In the genomic region with DNA sequence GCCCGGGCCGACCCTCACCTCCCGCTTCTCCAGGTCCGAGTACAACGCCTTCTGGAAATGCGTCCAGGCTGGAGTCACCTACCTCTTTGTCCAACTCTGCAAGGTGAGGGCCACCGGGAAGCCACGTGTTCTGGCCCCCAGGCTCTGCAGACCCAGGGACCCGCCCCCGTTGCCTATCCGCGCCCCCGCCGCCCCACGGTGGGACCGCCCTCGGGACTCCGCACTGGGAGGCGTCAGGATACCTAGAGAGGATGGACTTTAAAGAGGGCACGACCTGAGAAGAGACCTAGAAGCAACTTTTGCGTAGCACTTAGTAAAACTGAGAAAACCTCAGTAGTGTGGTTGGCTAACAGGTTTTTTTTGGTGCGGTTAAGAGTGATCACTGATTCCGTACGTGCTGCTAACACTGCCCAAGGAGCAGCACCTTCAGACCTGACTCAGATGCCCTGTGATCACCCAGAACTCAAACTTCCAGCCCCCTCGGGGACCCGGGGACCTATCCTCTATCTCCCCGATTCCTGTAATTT, we compare ENCODE assay signal across 8 cellular contexts. TPM values are rescaled to one million over a fixed set of nuclear protein-coding genes. Genes with fewer than 3 reads are reported as not detected.
DNase-seq lines count a peak whose midpoint lies in the region; ATAC-seq and TF ChIP-seq lines count a peak whose summit lies in the region.

No MANE protein-coding gene starts in this region.

- 2% methylated on average over 12 to 27 of the region's 27 CpGs for WGBS in testis, 2 donors

- H3K9me3 Mint-ChIP-seq in activated CD8-positive, alpha-beta memory T cell treated with anti-CD3 and anti-CD28 coated beads, Interleukin-2, amount 10 ng/mL, durations not matched to agents 7 days and 5 days (ENCODE audit: low read depth) = no peaks in the 10 kb centered on the region
- H3K9me3 Mint-ChIP-seq in natural killer cell treated with Interleukin-12 subunit alpha and Interleukin-12 subunit beta and Interleukin-15 and Interleukin-18, amount 100 ng/mL, for 72 hours = no peaks in the 10 kb centered on the region

- peaks cover 56% of the 10 kb centered on the region for H3K79me2 ChIP-seq in HCT116 (ENCODE audit: insufficient read depth, low read length)

- H3K4me3 ChIP-seq in GM06990 (replicated peaks; ENCODE audit: low read depth, low read length) (peak overlapping the region; percentile 78), HCT116 (replicated peaks in 1 of 2; ENCODE audit: low read depth in 1 of 2, low read length in 2 of 2) (peak overlapping the region; percentile 69 to 100), testis (peak overlapping the region; percentile 93)

- peak overlapping the region; percentile 98 for H3K4me2 ChIP-seq in HCT116 (ENCODE audit: low read length)

- H3K9me2 ChIP-seq in HCT116 (ENCODE audit: insufficient read depth) = no peaks in the 10 kb centered on the region

- no peaks in the 10 kb centered on the region for H4K20me1 ChIP-seq in HCT116 (ENCODE audit: insufficient read depth)

- DNase-seq in GM06990 (ENCODE audit: extremely low read depth, insufficient read length) = peak; percentile 77
- no peak for DNase-seq in HCT116 (ENCODE audit: low read depth, low spot score)
- DNase-seq in NCI-H1105 treated with DMSO at 0.1 percent for 48 hours (lab: John Stamatoyannopoulos, UW) = peak; percentile 25
- DNase-seq in activated CD8-positive, alpha-beta memory T cell treated with anti-CD3 and anti-CD28 coated beads, Interleukin-2, amount 10 ng/mL, durations not matched to agents 7 days and 5 days = peak; percentile 79
- DNase-seq in epithelial cell of prostate (ENCODE audit: low read depth, low spot score) = no peak
- DNase-seq in natural killer cell treated with Interleukin-12 subunit alpha and Interleukin-12 subunit beta and Interleukin-15 and Interleukin-18, amount 100 ng/mL, for 72 hours (ENCODE audit: low spot score) = peak; percentile 75
- peak; percentile 33 for DNase-seq in testis
- DNase-seq in OCI-M2 (lab: John Stamatoyannopoulos, UW; ENCODE audit: unreplicated experiment) = no peak

- no peaks in the 10 kb centered on the region for H3K27me3 Mint-ChIP-seq in activated CD8-positive, alpha-beta memory T cell treated with anti-CD3 and anti-CD28 coated beads, Interleukin-2, amount 10 ng/mL, durations not matched to agents 7 days and 5 days
- no peaks in the 10 kb centered on the region for H3K27me3 Mint-ChIP-seq in natural killer cell treated with Interleukin-12 subunit alpha and Interleukin-12 subunit beta and Interleukin-15 and Interleukin-18, amount 100 ng/mL, for 72 hours

- TF ChIP-seq CTCF in GM06990 (IDR thresholded peaks at IDR 0.05; ENCODE audit: insufficient read depth, low read length, poor library complexity, severe bottlenecking) = no peak
- TF ChIP-seq CTCF in HCT116 (IDR thresholded peaks at IDR 0.05 in 2 of 3, conservative IDR thresholded peaks at IDR 0.05 in 1 of 3; ENCODE audit: borderline replicate concordance in 1 of 3, insufficient read depth in 1 of 3, low read depth in 2 of 3, low read length in 2 of 3) = no peak
- no peak for TF ChIP-seq CTCF in testis (IDR thresholded peaks at IDR 0.05)

- H3K4me1 ChIP-seq in HCT116 (ENCODE audit: control insufficient read depth in 1 of 2, insufficient read depth in 2 of 2, low read length in 2 of 2) (peaks cover 9 to 22% of the 10 kb centered on the region in 2 experiments), testis (peaks cover 13% of the 10 kb centered on the region)

- H3K36me3 ChIP-seq in GM06990 (ENCODE audit: control insufficient read depth, insufficient read depth, low read length) = peaks cover 9% of the 10 kb centered on the region
- peaks cover 8 to 36% of the 10 kb centered on the region in 2 experiments; a peak in 3 of 4 replicates for H3K36me3 ChIP-seq in HCT116 (ENCODE audit: control insufficient read depth in 1 of 2, insufficient read depth in 2 of 2, low read length in 2 of 2)
- no peaks in the 10 kb centered on the region for H3K36me3 ChIP-seq in testis (ENCODE audit: low read depth, missing control alignments)

- H3K27ac Mint-ChIP-seq in activated CD8-positive, alpha-beta memory T cell treated with anti-CD3 and anti-CD28 coated beads, Interleukin-2, amount 10 ng/mL, durations not matched to agents 7 days and 5 days = peak overlapping the region; percentile 84
- peak overlapping the region; percentile 85 to 88 for H3K27ac Mint-ChIP-seq in natural killer cell treated with Interleukin-12 subunit alpha and Interleukin-12 subunit beta and Interleukin-15 and Interleukin-18, amount 100 ng/mL, for 72 hours

- CTCF ChIA-PET in HCT116 (lab: Charles Lee) = no interaction called here
- CTCF ChIA-PET in activated CD8-positive, alpha-beta memory T cell treated with anti-CD3 and anti-CD28 coated beads, Interleukin-2, amount 10 ng/mL, durations not matched to agents 7 days and 5 days (lab: Charles Lee) = interaction anchor here (1.1 kb wide), 1 partner anchor 47 kb away, joined by 3 read pairs; no protein-coding TSS in a partner anchor

- peak overlapping the region; percentile 84 for H3K4me3 Mint-ChIP-seq in activated CD8-positive, alpha-beta memory T cell treated with anti-CD3 and anti-CD28 coated beads, Interleukin-2, amount 10 ng/mL, durations not matched to agents 7 days and 5 days
- peak overlapping the region; percentile 94 for H3K4me3 Mint-ChIP-seq in natural killer cell treated with Interleukin-12 subunit alpha and Interleukin-12 subunit beta and Interleukin-15 and Interleukin-18, amount 100 ng/mL, for 72 hours

- TF ChIP-seq POLR2A in HCT116 (IDR thresholded peaks at IDR 0.05; ENCODE audit: borderline replicate concordance, extremely low read depth, insufficient read depth, insufficient read length) (no peak), testis (IDR thresholded peaks at IDR 0.05) (no peak)

- no peaks in the 10 kb centered on the region for H3K9me3 ChIP-seq in HCT116 (ENCODE audit: control insufficient read depth in 1 of 2, insufficient read depth in 1 of 2, low read depth in 1 of 2, low read length in 2 of 2)
- H3K9me3 ChIP-seq in testis = no peaks in the 10 kb centered on the region

- intact Hi-C loops in HCT116 (cut with micrococcal nuclease) = loop anchor here (1.0 to 10.0 kb wide), 2 partner anchors 36 to 389 kb away; partner anchors contain the start of gene LRFN3
- intact Hi-C loops in testis (cut with DNase I; ENCODE audit: low total_unique reads) = loop anchor here (10.0 kb wide), 2 partner anchors 99 to 169 kb away; partner anchors contain the start of genes COX6B1, ETV2 and KMT2B

- H3K4me1 Mint-ChIP-seq in activated CD8-positive, alpha-beta memory T cell treated with anti-CD3 and anti-CD28 coated beads, Interleukin-2, amount 10 ng/mL, durations not matched to agents 7 days and 5 days = peaks cover 30% of the 10 kb centered on the region
- peaks cover 27 to 28% of the 10 kb centered on the region in 2 donors for H3K4me1 Mint-ChIP-seq in natural killer cell treated with Interleukin-12 subunit alpha and Interleukin-12 subunit beta and Interleukin-15 and Interleukin-18, amount 100 ng/mL, for 72 hours (ENCODE audit: low read depth in 2 of 2)

- no TSS peak for BruUV-seq in HCT116 (replicated peaks; lab: Mats Ljungman, UMichigan)

- TF ChIP-seq RAD21 in HCT116 (IDR thresholded peaks at IDR 0.05; ENCODE audit: low read depth) = no peak

- POLR2A ChIA-PET in HCT116 (lab: Charles Lee) = no interaction called here

- RAD21 ChIA-PET in HCT116 (lab: Charles Lee; ENCODE audit: low non-redundant PET in 1 of 2, low total read pairs in 2 of 2, uncharacterized antibody in 2 of 2, unreplicated experiment in 2 of 2) = no interaction called here

- peak overlapping the region; percentile 89 for H3K27ac ChIP-seq in HCT116 (ENCODE audit: low read depth, low read length)
- H3K27ac ChIP-seq in epithelial cell of prostate = peak overlapping the region; percentile 59
- H3K27ac ChIP-seq in testis = peak overlapping the region; percentile 34 to 81

- H3K36me3 Mint-ChIP-seq in activated CD8-positive, alpha-beta memory T cell treated with anti-CD3 and anti-CD28 coated beads, Interleukin-2, amount 10 ng/mL, durations not matched to agents 7 days and 5 days = peaks cover 3% of the 10 kb centered on the region
- no peaks in the 10 kb centered on the region for H3K36me3 Mint-ChIP-seq in natural killer cell treated with Interleukin-12 subunit alpha and Interleukin-12 subunit beta and Interleukin-15 and Interleukin-18, amount 100 ng/mL, for 72 hours

- no peak overlapping the region for H2AFZ ChIP-seq in HCT116 (ENCODE audit: low read depth, low read length, poor library complexity, severe bottlenecking)

- ATAC-seq in HCT116 = peak; percentile 76
- peak; percentile 73 for ATAC-seq in activated CD8-positive, alpha-beta memory T cell treated with anti-CD3 and anti-CD28 coated beads, Interleukin-2, amount 10 ng/mL, durations not matched to agents 7 days and 5 days
- peak; percentile 84 to 86 for ATAC-seq in natural killer cell treated with Interleukin-12 subunit alpha and Interleukin-12 subunit beta and Interleukin-15 and Interleukin-18, amount 100 ng/mL, for 72 hours

- peak overlapping the region; percentile 100 for H3K9ac ChIP-seq in HCT116 (ENCODE audit: low read length)

- H3K27me3 ChIP-seq in GM06990 (replicated peaks; ENCODE audit: control insufficient read depth, insufficient read depth, low read length) (no peaks in the 10 kb centered on the region), HCT116 (ENCODE audit: insufficient read depth, low read length) (no peaks in the 10 kb centered on the region), testis (no peaks in the 10 kb centered on the region)

RNA-seq across cellular contexts. Expression of gene TMEM147, which starts 0.5 kb away (rescaled TPM):
- total RNA-seq in HCT116 (2021; ENCODE audit: unreplicated experiment) (128 TPM), testis (100 to 1,000 TPM; 125 TPM)
- polyA plus RNA-seq in HCT116 (2012) = 192 and 211 TPM in 2 replicates
- total RNA-seq in activated CD8-positive, alpha-beta memory T cell treated with anti-CD3 and anti-CD28 coated beads, Interleukin-2, amount 10 ng/mL, durations not matched to agents 7 days and 5 days = 10 to 100 TPM; 43.6 to 65.3 TPM
- 10 to 100 TPM; 25.3 to 34.4 TPM for total RNA-seq in natural killer cell treated with Interleukin-12 subunit alpha and Interleukin-12 subunit beta and Interleukin-15 and Interleukin-18, amount 100 ng/mL, for 72 hours
- 146 TPM for polyA plus RNA-seq in testis (ENCODE audit: insufficient read depth, low read depth, low replicate concordance)

RNA-seq across cellular contexts. Expression of gene GAPDHS, which starts 12.7 kb away (rescaled TPM):
- not detected for total RNA-seq in HCT116 (2021; ENCODE audit: unreplicated experiment)
- 0.09 TPM in 1 of 2 replicates, not detected in the other for polyA plus RNA-seq in HCT116 (2012)
- total RNA-seq in activated CD8-positive, alpha-beta memory T cell treated with anti-CD3 and anti-CD28 coated beads, Interleukin-2, amount 10 ng/mL, durations not matched to agents 7 days and 5 days = not detected
- not detected for total RNA-seq in natural killer cell treated with Interleukin-12 subunit alpha and Interleukin-12 subunit beta and Interleukin-15 and Interleukin-18, amount 100 ng/mL, for 72 hours
- 100 to 1,000 TPM; 123 to 338 TPM for total RNA-seq in testis
- 363 TPM for polyA plus RNA-seq in testis (ENCODE audit: insufficient read depth, low read depth, low replicate concordance)

RNA-seq across cellular contexts. Expression of gene ATP4A, which starts 17.5 kb away (rescaled TPM):
- total RNA-seq in HCT116 (2021; ENCODE audit: unreplicated experiment) = 0.27 TPM
- 0.30 TPM in 2 replicates for polyA plus RNA-seq in HCT116 (2012)
- not detected for total RNA-seq in activated CD8-positive, alpha-beta memory T cell treated with anti-CD3 and anti-CD28 coated beads, Interleukin-2, amount 10 ng/mL, durations not matched to agents 7 days and 5 days
- not detected for total RNA-seq in natural killer cell treated with Interleukin-12 subunit alpha and Interleukin-12 subunit beta and Interleukin-15 and Interleukin-18, amount 100 ng/mL, for 72 hours
- total RNA-seq in testis = 1 to 10 TPM in 1 of 2 donors, under 1 TPM in 1; 0.87 to 1.1 TPM
- 1.1 TPM for polyA plus RNA-seq in testis (ENCODE audit: insufficient read depth, low read depth, low replicate concordance)

RNA-seq across cellular contexts. Expression of gene SBSN, which starts 17.8 kb away (rescaled TPM):
- total RNA-seq in HCT116 (2021; ENCODE audit: unreplicated experiment) = 0.66 TPM
- 0.17 and 0.23 TPM in 2 replicates for polyA plus RNA-seq in HCT116 (2012)
- total RNA-seq in activated CD8-positive, alpha-beta memory T cell treated with anti-CD3 and anti-CD28 coated beads, Interleukin-2, amount 10 ng/mL, durations not matched to agents 7 days and 5 days = not detected
- total RNA-seq in natural killer cell treated with Interleukin-12 subunit alpha and Interleukin-12 subunit beta and Interleukin-15 and Interleukin-18, amount 100 ng/mL, for 72 hours = not detected
- under 1 TPM; 0.16 to 0.19 TPM for total RNA-seq in testis
- 0.47 TPM for polyA plus RNA-seq in testis (ENCODE audit: insufficient read depth, low read depth, low replicate concordance)

RNA-seq across cellular contexts. Expression of gene DMKN, which starts 32.5 kb away (rescaled TPM):
- total RNA-seq in HCT116 (2021; ENCODE audit: unreplicated experiment) (246 TPM), testis (1 to 10 TPM; 5.8 to 7.9 TPM)
- polyA plus RNA-seq in HCT116 (2012) = 256 and 297 TPM in 2 replicates
- not detected for total RNA-seq in activated CD8-positive, alpha-beta memory T cell treated with anti-CD3 and anti-CD28 coated beads, Interleukin-2, amount 10 ng/mL, durations not matched to agents 7 days and 5 days
- total RNA-seq in natural killer cell treated with Interleukin-12 subunit alpha and Interleukin-12 subunit beta and Interleukin-15 and Interleukin-18, amount 100 ng/mL, for 72 hours = 1 to 10 TPM in 1 of 2 donors, not detected in 1; 1.8 TPM
- 24.0 TPM for polyA plus RNA-seq in testis (ENCODE audit: insufficient read depth, low read depth, low replicate concordance)

Comparison
In these comparisons a context has a peak if more than half of its experiments do, and no peak if none do; other contexts are left out.
1. DNase-seq: peak in GM06990 (single experiment), NCI-H1105 treated with DMSO at 0.1 percent for 48 hours (single experiment), activated CD8-positive, alpha-beta memory T cell treated with anti-CD3 and anti-CD28 coated beads, Interleukin-2, amount 10 ng/mL, durations not matched to agents 7 days and 5 days (single experiment), natural killer cell treated with Interleukin-12 subunit alpha and Interleukin-12 subunit beta and Interleukin-15 and Interleukin-18, amount 100 ng/mL, for 72 hours (single experiment) and testis (single experiment); none in HCT116 (single experiment), epithelial cell of prostate (single experiment) and OCI-M2 (single experiment).
2. RNA of gene GAPDHS, which starts 12.7 kb away (total RNA-seq): 123 to 338 TPM in testis; not detected in HCT116 (single experiment), not detected in activated CD8-positive, alpha-beta memory T cell treated with anti-CD3 and anti-CD28 coated beads, Interleukin-2, amount 10 ng/mL, durations not matched to agents 7 days and 5 days and not detected in natural killer cell treated with Interleukin-12 subunit alpha and Interleukin-12 subunit beta and Interleukin-15 and Interleukin-18, amount 100 ng/mL, for 72 hours; every median in the first group is over 100 times any median in the second.
3. Peak in every context shown above with its lines, with median percentiles within 50 percentile points of each other: H3K4me3 ChIP-seq, ATAC-seq and H3K27ac ChIP-seq.